1 cellular context compared by ENCODE assay signal in the genomic region with DNA sequence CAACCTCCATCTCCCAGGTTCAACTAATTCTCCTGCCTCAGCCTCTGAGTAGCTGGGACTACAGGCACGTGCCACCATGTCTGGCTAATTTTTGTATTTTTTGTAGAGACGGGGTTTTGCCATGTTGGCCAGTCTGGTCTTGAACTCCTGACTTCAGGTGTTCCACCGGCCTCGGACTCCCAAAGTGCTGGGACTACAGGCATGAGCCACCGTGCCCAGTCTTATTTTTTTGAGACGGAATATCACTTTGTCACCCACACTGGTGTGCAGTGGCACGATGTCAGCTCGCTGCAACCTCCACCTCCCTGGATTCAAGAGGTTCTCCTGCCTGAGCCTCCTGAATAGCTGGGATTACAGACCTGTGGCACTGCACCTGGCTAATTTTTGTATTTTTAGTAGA.
TF ChIP-seq lines count a peak whose summit lies in the region.

No MANE protein-coding gene starts in this region.

TF ChIP-seq in HepG2, 621 proteins besides CTCF, POLR2A, EP300 and RAD21:
- 0 out of 2 replicates have a peak, but pooled peaks have one; percentile 45 for TF ChIP-seq ZNF724P (CRISPR knock-in tag; IDR thresholded peaks at IDR 0.05; ENCODE audit: borderline replicate concordance)
- 0 out of 2 replicates have a peak, but pooled peaks have one; percentile 58 for TF ChIP-seq CHCHD3 (CRISPR knock-in tag; IDR thresholded peaks at IDR 0.05)
- TF ChIP-seq KLF15 (CRISPR knock-in tag; IDR thresholded peaks at IDR 0.05; ENCODE audit: borderline replicate concordance) = peak; percentile 6; the same call in 1 of the 2 replicates
